In the genomic region with DNA sequence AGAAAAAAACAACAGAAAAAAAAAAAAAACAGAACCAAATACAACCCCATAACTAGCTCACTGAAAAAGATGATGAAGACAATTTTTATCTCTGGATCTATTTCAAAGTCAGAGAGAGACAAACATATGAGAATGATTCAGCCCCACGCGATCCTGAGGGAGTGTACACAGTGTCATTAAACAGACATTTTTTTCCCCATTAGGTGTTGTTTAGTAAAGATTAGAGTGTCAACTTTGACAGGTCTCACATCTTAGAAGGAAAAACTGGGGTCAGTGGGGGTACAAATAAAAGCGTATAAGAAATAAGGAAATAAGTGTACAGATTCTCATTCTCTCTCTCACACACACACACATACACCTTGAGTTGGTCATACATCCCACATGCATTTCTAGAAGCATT, we compare ENCODE assay signal across 30 cellular contexts.
"Had no signal": no experiment of that assay in that cellular context is flagged by ENCODE, and none has a peak within 500 bp of the region (broad histone marks: within the 10 kb centered on the region; RNA-seq: fewer than 3 reads in every experiment).

No MANE protein-coding gene starts in this region.

- H3K27me3 ChIP-seq: ascending aorta, breast epithelium, dorsolateral prefrontal cortex, esophagus muscularis mucosa, heart right ventricle had no signal

- H3K4me3 ChIP-seq: ascending aorta, breast epithelium, coronary artery, dorsolateral prefrontal cortex, esophagus muscularis mucosa, gastroesophageal sphincter, heart right ventricle had no signal

- DNase-seq: activated CD4-positive, alpha-beta memory T cell treated with anti-CD3 and anti-CD28 coated beads for 36 hours; activated CD4-positive, alpha-beta T cell treated with anti-CD3 and anti-CD28 coated beads for 36 hours; activated CD4-positive, alpha-beta T cell treated with anti-CD3 and anti-CD28 coated beads, Interleukin-2, amount 10 ng/mL, durations not matched to agents 24 days and 14 days; activated CD4-positive, CD25-positive, alpha-beta regulatory T cell; activated CD4-positive, CD25-positive, alpha-beta regulatory T cell treated with anti-CD3 and anti-CD28 coated beads, Interleukin-2, amount 50 U/mL, for 72 hours; activated CD8-positive, alpha-beta memory T cell treated with anti-CD3 and anti-CD28 coated beads, Interleukin-2, amount 50 U/mL, for 48 hours; activated CD8-positive, alpha-beta T cell treated with anti-CD3 and anti-CD28 coated beads, Interleukin-2, amount 10 ng/mL, durations not matched to agents 7 days and 5 days; activated gamma-delta T cell; activated naive CD4-positive, alpha-beta T cell; activated naive CD4-positive, alpha-beta T cell treated with anti-CD3 and anti-CD28 coated beads, Interleukin-2, amount 10 ng/mL, durations not matched to agents 7 days and 5 days; activated naive CD8-positive, alpha-beta T cell treated with anti-CD3 and anti-CD28 coated beads, Interleukin-2, amount 10 ng/mL, durations not matched to agents 7 days and 5 days; activated T-cell treated with anti-CD3 and anti-CD28 coated beads for 4 hours; activated T-cell treated with anti-CD3 and anti-CD28 coated beads, Interleukin-2, amount 50 U/mL, for 24 hours; activated T-cell treated with anti-CD3 and anti-CD28 coated beads, Interleukin-2, amount 50 U/mL, for 72 hours; dorsolateral prefrontal cortex; effector memory CD4-positive, alpha-beta T cell; erythroblast; foreskin melanocyte; heart right ventricle; hippocampal formation; T-helper 2 cell had no signal

- H3K27ac Mint-ChIP-seq: activated CD4-positive, alpha-beta memory T cell treated with anti-CD3 and anti-CD28 coated beads for 36 hours; activated CD4-positive, alpha-beta T cell treated with anti-CD3 and anti-CD28 coated beads for 36 hours; activated CD4-positive, alpha-beta T cell treated with anti-CD3 and anti-CD28 coated beads, Interleukin-2, amount 10 ng/mL, durations not matched to agents 24 days and 14 days; activated CD8-positive, alpha-beta T cell treated with anti-CD3 and anti-CD28 coated beads, Interleukin-2, amount 10 ng/mL, durations not matched to agents 7 days and 5 days; activated naive CD4-positive, alpha-beta T cell treated with anti-CD3 and anti-CD28 coated beads, Interleukin-2, amount 10 ng/mL, durations not matched to agents 7 days and 5 days; activated naive CD4-positive, alpha-beta T cell treated with anti-CD3 and anti-CD28 coated beads, Interleukin-2, amount 50 U/mL, for 72 hours; activated naive CD8-positive, alpha-beta T cell treated with anti-CD3 and anti-CD28 coated beads, Interleukin-2, amount 10 ng/mL, durations not matched to agents 7 days and 5 days; activated T-cell treated with anti-CD3 and anti-CD28 coated beads, Interleukin-2, amount 50 U/mL, for 24 hours; activated T-cell treated with anti-CD3 and anti-CD28 coated beads, Interleukin-2, amount 50 U/mL, for 72 hours; brain; dendritic cell treated with granulocyte-macrophage colony-stimulating factor and Interleukin-4, amounts not matched to agents 40 ng/mL and 50 ng/mL, for 4 days had no signal

- H3K36me3 ChIP-seq: ascending aorta, breast epithelium, esophagus muscularis mucosa, gastroesophageal sphincter, heart right ventricle had no signal

- H3K27ac ChIP-seq: ascending aorta, breast epithelium, coronary artery, esophagus muscularis mucosa, gastroesophageal sphincter, heart right ventricle had no signal

- H3K4me1 ChIP-seq: ascending aorta, breast epithelium, esophagus muscularis mucosa, gastroesophageal sphincter, heart right ventricle had no signal

- H3K4me1 Mint-ChIP-seq: activated CD4-positive, alpha-beta T cell treated with anti-CD3 and anti-CD28 coated beads for 36 hours; activated CD4-positive, alpha-beta T cell treated with anti-CD3 and anti-CD28 coated beads, Interleukin-2, amount 10 ng/mL, durations not matched to agents 24 days and 14 days; activated naive CD4-positive, alpha-beta T cell treated with anti-CD3 and anti-CD28 coated beads, Interleukin-2, amount 10 ng/mL, durations not matched to agents 7 days and 5 days; activated naive CD8-positive, alpha-beta T cell treated with anti-CD3 and anti-CD28 coated beads, Interleukin-2, amount 10 ng/mL, durations not matched to agents 7 days and 5 days; brain; central memory CD8-positive, alpha-beta T cell had no signal

- ATAC-seq: activated CD4-positive, alpha-beta T cell treated with anti-CD3 and anti-CD28 coated beads for 36 hours; activated CD8-positive, alpha-beta T cell treated with anti-CD3 and anti-CD28 coated beads, Interleukin-2, amount 10 ng/mL, durations not matched to agents 7 days and 5 days; activated naive CD4-positive, alpha-beta T cell treated with anti-CD3 and anti-CD28 coated beads, Interleukin-2, amount 50 U/mL, for 72 hours; activated T-cell treated with anti-CD3 and anti-CD28 coated beads, Interleukin-2, amount 50 U/mL, for 72 hours; gastroesophageal sphincter; heart right ventricle had no signal

- H3K9me3 Mint-ChIP-seq: activated CD4-positive, alpha-beta T cell treated with anti-CD3 and anti-CD28 coated beads, Interleukin-2, amount 10 ng/mL, durations not matched to agents 24 days and 14 days; activated naive CD4-positive, alpha-beta T cell treated with anti-CD3 and anti-CD28 coated beads, Interleukin-2, amount 10 ng/mL, durations not matched to agents 7 days and 5 days; activated naive CD8-positive, alpha-beta T cell treated with anti-CD3 and anti-CD28 coated beads, Interleukin-2, amount 10 ng/mL, durations not matched to agents 7 days and 5 days; brain had no signal

- H3K4me3 Mint-ChIP-seq: activated CD4-positive, alpha-beta memory T cell treated with anti-CD3 and anti-CD28 coated beads for 36 hours; activated CD4-positive, alpha-beta T cell treated with anti-CD3 and anti-CD28 coated beads for 36 hours; activated CD4-positive, alpha-beta T cell treated with anti-CD3 and anti-CD28 coated beads, Interleukin-2, amount 10 ng/mL, durations not matched to agents 24 days and 14 days; activated CD8-positive, alpha-beta T cell treated with anti-CD3 and anti-CD28 coated beads, Interleukin-2, amount 10 ng/mL, durations not matched to agents 7 days and 5 days; activated naive CD4-positive, alpha-beta T cell treated with anti-CD3 and anti-CD28 coated beads, Interleukin-2, amount 10 ng/mL, durations not matched to agents 7 days and 5 days; activated naive CD8-positive, alpha-beta T cell treated with anti-CD3 and anti-CD28 coated beads, Interleukin-2, amount 10 ng/mL, durations not matched to agents 7 days and 5 days; activated T-cell treated with anti-CD3 and anti-CD28 coated beads, Interleukin-2, amount 50 U/mL, for 24 hours; activated T-cell treated with anti-CD3 and anti-CD28 coated beads, Interleukin-2, amount 50 U/mL, for 72 hours; brain; central memory CD8-positive, alpha-beta T cell; dendritic cell treated with granulocyte-macrophage colony-stimulating factor and Interleukin-4, amounts not matched to agents 40 ng/mL and 50 ng/mL, for 4 days had no signal

- H3K27me3 Mint-ChIP-seq: activated CD4-positive, alpha-beta memory T cell treated with anti-CD3 and anti-CD28 coated beads for 36 hours; activated CD4-positive, alpha-beta T cell treated with anti-CD3 and anti-CD28 coated beads, Interleukin-2, amount 10 ng/mL, durations not matched to agents 24 days and 14 days; activated naive CD4-positive, alpha-beta T cell treated with anti-CD3 and anti-CD28 coated beads, Interleukin-2, amount 10 ng/mL, durations not matched to agents 7 days and 5 days; activated naive CD8-positive, alpha-beta T cell treated with anti-CD3 and anti-CD28 coated beads, Interleukin-2, amount 10 ng/mL, durations not matched to agents 7 days and 5 days; activated T-cell treated with anti-CD3 and anti-CD28 coated beads, Interleukin-2, amount 50 U/mL, for 24 hours; brain; central memory CD8-positive, alpha-beta T cell; dendritic cell treated with granulocyte-macrophage colony-stimulating factor and Interleukin-4, amounts not matched to agents 40 ng/mL and 50 ng/mL, for 4 days had no signal

- H3K36me3 Mint-ChIP-seq: activated CD4-positive, alpha-beta memory T cell treated with anti-CD3 and anti-CD28 coated beads for 36 hours; activated naive CD4-positive, alpha-beta T cell treated with anti-CD3 and anti-CD28 coated beads, Interleukin-2, amount 10 ng/mL, durations not matched to agents 7 days and 5 days; activated naive CD8-positive, alpha-beta T cell treated with anti-CD3 and anti-CD28 coated beads, Interleukin-2, amount 10 ng/mL, durations not matched to agents 7 days and 5 days had no signal

- H3K9me3 ChIP-seq: ascending aorta, breast epithelium, esophagus muscularis mucosa, gastroesophageal sphincter, heart right ventricle had no signal
